Comparison of ENCODE assay signal across 13 cellular contexts in genomic region chr10:11563936-11564335, GRCh38.
"Had no signal": no experiment of that assay in that cellular context is flagged by ENCODE, and none has a peak within 500 bp of the region (broad histone marks: within the 10 kb centered on the region; RNA-seq: fewer than 3 reads in every experiment).

No MANE protein-coding gene starts in this region.

- ATAC-seq: stimulated activated naive CD8-positive, alpha-beta T cell treated with anti-CD3 and anti-CD28 coated beads, Interleukin-15, amount 100 ng/mL, for 72 hours had no signal

- H3K27ac Mint-ChIP-seq: activated CD4-positive, alpha-beta memory T cell treated with anti-CD3 and anti-CD28 coated beads for 36 hours; activated naive CD8-positive, alpha-beta T cell; stimulated activated naive CD8-positive, alpha-beta T cell treated with anti-CD3 and anti-CD28 coated beads, Interleukin-15, amount 100 ng/mL, for 72 hours had no signal

- H3K9me3 ChIP-seq: testis had no signal

- H3K4me3 ChIP-seq: hepatocyte, testis had no signal

- H3K27me3 Mint-ChIP-seq: activated CD4-positive, alpha-beta memory T cell treated with anti-CD3 and anti-CD28 coated beads for 36 hours; activated naive CD8-positive, alpha-beta T cell; stimulated activated naive CD8-positive, alpha-beta T cell treated with anti-CD3 and anti-CD28 coated beads, Interleukin-15, amount 100 ng/mL, for 72 hours had no signal

- H3K27me3 ChIP-seq: hepatocyte, testis had no signal

- H3K27ac ChIP-seq: hepatocyte, testis had no signal

- H3K9me3 Mint-ChIP-seq: activated CD4-positive, alpha-beta memory T cell treated with anti-CD3 and anti-CD28 coated beads for 36 hours; stimulated activated naive CD8-positive, alpha-beta T cell treated with anti-CD3 and anti-CD28 coated beads, Interleukin-15, amount 100 ng/mL, for 72 hours had no signal

- H3K4me3 Mint-ChIP-seq: activated CD4-positive, alpha-beta memory T cell treated with anti-CD3 and anti-CD28 coated beads for 36 hours; activated naive CD8-positive, alpha-beta T cell; stimulated activated naive CD8-positive, alpha-beta T cell treated with anti-CD3 and anti-CD28 coated beads, Interleukin-15, amount 100 ng/mL, for 72 hours had no signal

- H2AFZ ChIP-seq: hepatocyte had no signal

- H3K4me2 ChIP-seq: hepatocyte had no signal

- H3K4me1 ChIP-seq: testis had no signal

- DNase-seq: activated CD4-positive, alpha-beta memory T cell treated with anti-CD3 and anti-CD28 coated beads for 36 hours; activated CD4-positive, alpha-beta T cell treated with anti-CD3 and anti-CD28 coated beads for 1 hour; activated gamma-delta T cell; activated T-cell treated with anti-CD3 and anti-CD28 coated beads, Interleukin-2, amount 50 U/mL, for 48 hours; amygdala; kidney glomerular epithelial cell; midbrain; stimulated activated CD4-positive, alpha-beta T cell treated with anti-CD3 and anti-CD28 coated beads, Interleukin-15, amount 100 ng/mL, for 24 hours; stimulated activated CD4-positive, alpha-beta T cell treated with anti-CD3 and anti-CD28 coated beads, Interleukin-4, amount 100 ng/mL, for 24 hours; stimulated activated naive CD8-positive, alpha-beta T cell treated with anti-CD3 and anti-CD28 coated beads, Interleukin-15, amount 100 ng/mL, for 72 hours; testis had no signal
